In genomic region chr16:75464130-75464918, GRCh38 we compare ENCODE assay signal across 1 cellular context.
A peak's percentile ranks its signal among the peaks of the same experiment; 100 is the strongest.
TF ChIP-seq lines count a peak whose summit lies in the region.

Gene TMEM170A, minus strand, starts transcription at chr16:75464689. Its CDS starts 89 bp downstream, at chr16:75464600.

TF ChIP-seq in HepG2, 621 proteins besides CTCF, POLR2A, EP300 and RAD21 (continued from another document and continues in another):
- TF ChIP-seq DDIT3 (CRISPR knock-in tag; IDR thresholded peaks at IDR 0.05) (no peak), PPARG (CRISPR knock-in tag; conservative IDR thresholded peaks at IDR 0.05) (peak; percentile 72; the same call in 1 of the 2 replicates), ZNF891 (CRISPR knock-in tag; IDR thresholded peaks at IDR 0.05) (peak; percentile 91; the same call in 1 of the 2 replicates), IRF9 (CRISPR knock-in tag; IDR thresholded peaks at IDR 0.05; ENCODE audit: borderline replicate concordance) (peak; percentile 85), ZNF296 (CRISPR knock-in tag; conservative IDR thresholded peaks at IDR 0.05) (peak; percentile 65; the same call in 1 of the 2 replicates), IKZF4 (CRISPR knock-in tag; IDR thresholded peaks at IDR 0.05; ENCODE audit: borderline replicate concordance, low read depth, not compliant biosample characterization) (peak; percentile 94), SP2 (CRISPR knock-in tag; IDR thresholded peaks at IDR 0.05) (peak; percentile 96), NCOR1 (IDR thresholded peaks at IDR 0.05; ENCODE audit: borderline replicate concordance, low read length) (peak; percentile 25; the same call in 1 of the 2 replicates), CHD2 (IDR thresholded peaks at IDR 0.05; ENCODE audit: low read depth, low read length) (peak; percentile 34; the same call in 1 of the 2 replicates), NR2F2 (IDR thresholded peaks at IDR 0.05; ENCODE audit: borderline replicate concordance, low read depth) (peak; percentile 0; the same call in 1 of the 2 replicates), SP140L (CRISPR knock-in tag; IDR thresholded peaks at IDR 0.05; ENCODE audit: borderline replicate concordance) (no peak), FUBP1 (CRISPR knock-in tag; IDR thresholded peaks at IDR 0.05; ENCODE audit: borderline replicate concordance) (0 out of 2 replicates have a peak, but pooled peaks have one; percentile 85), NR2F1 (CRISPR knock-in tag; IDR thresholded peaks at IDR 0.05) (peak in 1 of 2 experiments; percentile 22; a peak in 1 of 4 replicates), HNF4A (CRISPR knock-in tag; IDR thresholded peaks at IDR 0.05) (peak; percentile 51), RARA (CRISPR knock-in tag; IDR thresholded peaks at IDR 0.05) (peak; percentile 53), TSC22D2 (CRISPR knock-in tag; IDR thresholded peaks at IDR 0.05; ENCODE audit: borderline replicate concordance) (0 out of 2 replicates have a peak, but pooled peaks have one; percentile 63), THAP7 (CRISPR knock-in tag; IDR thresholded peaks at IDR 0.05) (peak; percentile 65; the same call in 1 of the 2 replicates), MAF1 (CRISPR knock-in tag; IDR thresholded peaks at IDR 0.05; ENCODE audit: borderline replicate concordance) (no peak; the same call in 1 of the 2 replicates), ZSCAN20 (CRISPR knock-in tag; IDR thresholded peaks at IDR 0.05; ENCODE audit: borderline replicate concordance) (peak; percentile 92), KDM5A (IDR thresholded peaks at IDR 0.05; ENCODE audit: borderline replicate concordance, low read length) (peak; percentile 67), EZH2 (conservative IDR thresholded peaks at IDR 0.05; ENCODE audit: low read depth, low read length) (no peak), SCMH1 (CRISPR knock-in tag; IDR thresholded peaks at IDR 0.05; ENCODE audit: borderline replicate concordance) (no peak), ADNP (CRISPR knock-in tag; IDR thresholded peaks at IDR 0.05) (no peak), PLRG1 (conservative IDR thresholded peaks at IDR 0.05) (no peak), SNAPC2 (CRISPR knock-in tag; IDR thresholded peaks at IDR 0.05) (peak; percentile 74; the same call in 1 of the 2 replicates), HNRNPLL (IDR thresholded peaks at IDR 0.05; ENCODE audit: low read depth, low read length, poor library complexity, severe bottlenecking) (peak; percentile 95), SOX5 (CRISPR knock-in tag; IDR thresholded peaks at IDR 0.05; ENCODE audit: borderline replicate concordance) (peak; percentile 74; the same call in 1 of the 2 replicates), ZMYM2 (CRISPR knock-in tag; IDR thresholded peaks at IDR 0.05) (0 out of 2 replicates have a peak, but pooled peaks have one; percentile 62), HINFP (CRISPR knock-in tag; IDR thresholded peaks at IDR 0.05; ENCODE audit: low read depth) (no peak; the same call in 1 of the 2 replicates), RFXANK (CRISPR knock-in tag; IDR thresholded peaks at IDR 0.05) (peak; percentile 94), ZNF766 (CRISPR knock-in tag; IDR thresholded peaks at IDR 0.05; ENCODE audit: borderline replicate concordance) (peak; percentile 83), KLF6 (CRISPR knock-in tag; IDR thresholded peaks at IDR 0.05) (peak; percentile 49; the same call in 1 of the 2 replicates), ZNF605 (CRISPR knock-in tag; IDR thresholded peaks at IDR 0.05) (peak; percentile 84; the same call in 1 of the 2 replicates), ETV5 (CRISPR knock-in tag; IDR thresholded peaks at IDR 0.05; ENCODE audit: borderline replicate concordance) (peak; percentile 55; the same call in 1 of the 2 replicates), HMGXB4 (CRISPR knock-in tag; IDR thresholded peaks at IDR 0.05; ENCODE audit: borderline replicate concordance in 1 of 2, low read depth in 1 of 2) (peak; percentile 99 to 100), ZC3H4 (CRISPR knock-in tag; IDR thresholded peaks at IDR 0.05; ENCODE audit: borderline replicate concordance) (peak; percentile 70; the same call in 1 of the 2 replicates), ZNF512 (CRISPR knock-in tag; IDR thresholded peaks at IDR 0.05) (no peak), ISL2 (CRISPR knock-in tag; IDR thresholded peaks at IDR 0.05) (peak; percentile 82), SIX1 (CRISPR knock-in tag; IDR thresholded peaks at IDR 0.05; ENCODE audit: borderline replicate concordance) (peak; percentile 59; the same call in 1 of the 2 replicates), RBM39 (IDR thresholded peaks at IDR 0.05; ENCODE audit: low read depth, low read length, poor library complexity, severe bottlenecking) (peak; percentile 93), ZNF724P (CRISPR knock-in tag; IDR thresholded peaks at IDR 0.05; ENCODE audit: borderline replicate concordance) (peak; percentile 96), SIN3B (IDR thresholded peaks at IDR 0.05; ENCODE audit: low read length) (peak; percentile 69), RBFOX2 (IDR thresholded peaks at IDR 0.05; ENCODE audit: low read depth, low read length) (peak; percentile 97), SALL1 (CRISPR knock-in tag; IDR thresholded peaks at IDR 0.05) (peak; percentile 91), ZNF142 (CRISPR knock-in tag; IDR thresholded peaks at IDR 0.05) (peak; percentile 17; the same call in 1 of the 2 replicates), ZGPAT (CRISPR knock-in tag; IDR thresholded peaks at IDR 0.05) (peak; percentile 91; the same call in 1 of the 2 replicates), NR2C2 (CRISPR knock-in tag; IDR thresholded peaks at IDR 0.05; ENCODE audit: borderline replicate concordance) (peak; percentile 82), TGIF2 (CRISPR knock-in tag; IDR thresholded peaks at IDR 0.05) (peak; percentile 71), KDM3A (CRISPR knock-in tag; IDR thresholded peaks at IDR 0.05; ENCODE audit: low read depth) (peak; percentile 97; the same call in 1 of the 2 replicates), ZNF24 (IDR thresholded peaks at IDR 0.05) (peak; percentile 64; the same call in 1 of the 2 replicates), GATAD1 (CRISPR knock-in tag; IDR thresholded peaks at IDR 0.05) (peak; percentile 88)
